In genomic region chr22:38973289-38974169, GRCh38 we compare ENCODE assay signal across 8 cellular contexts. TPM values are rescaled to one million over a fixed set of nuclear protein-coding genes. Genes with fewer than 3 reads are reported as not detected.
DNase-seq lines count a peak whose midpoint lies in the region; ATAC-seq and TF ChIP-seq lines count a peak whose summit lies in the region.

No MANE protein-coding gene starts in this region.

- no peaks in the 10 kb centered on the region for H3K36me3 Mint-ChIP-seq in activated T-cell treated with anti-CD3 and anti-CD28 coated beads, Interleukin-2, amount 50 U/mL, for 4 hours (ENCODE audit: insufficient read depth)
- H3K36me3 Mint-ChIP-seq in glutamatergic neuron (ENCODE audit: unreplicated experiment), result peaks cover 4% of the 10 kb centered on the region

- no peak overlapping the region for H3K27ac Mint-ChIP-seq in glutamatergic neuron (ENCODE audit: unreplicated experiment)

- no peaks in the 10 kb centered on the region for H3K9me3 Mint-ChIP-seq in activated T-cell treated with anti-CD3 and anti-CD28 coated beads, Interleukin-2, amount 50 U/mL, for 4 hours
- peaks cover 6% of the 10 kb centered on the region for H3K9me3 Mint-ChIP-seq in glutamatergic neuron (ENCODE audit: unreplicated experiment)

- peak; percentile 9 for DNase-seq in NCI-H345 (lab: John Stamatoyannopoulos, UW)
- no peak for DNase-seq in NCI-H345 treated with DMSO at 0.1 percent for 48 hours (lab: John Stamatoyannopoulos, UW; ENCODE audit: unreplicated experiment)
- DNase-seq in NCI-H748 (lab: John Stamatoyannopoulos, UW; ENCODE audit: unreplicated experiment), result peak; percentile 37
- peak; percentile 53 for DNase-seq in activated T-cell treated with anti-CD3 and anti-CD28 coated beads, Interleukin-2, amount 50 U/mL, for 4 hours
- DNase-seq in glutamatergic neuron, result peak; percentile 69
- DNase-seq in stimulated activated CD4-positive, alpha-beta T cell treated with anti-CD3 and anti-CD28 coated beads, Interleukin-1b, Interleukin-23, amount 100 ng/mL, for 24 hours (ENCODE audit: low read depth in 4 of 4, low spot score in 1 of 4), result peak in 3 of 4 experiments; percentile 23 to 40 (median 38)
- DNase-seq in putamen (ENCODE audit: low spot score), result no peak

- peak; percentile 80 to 85 for ATAC-seq in activated T-cell treated with anti-CD3 and anti-CD28 coated beads, Interleukin-2, amount 50 U/mL, for 4 hours
- no peak for ATAC-seq in GM19467 (IDR thresholded peaks at IDR 0.05; ENCODE audit: unreplicated experiment)

- H3K4me3 Mint-ChIP-seq in activated T-cell treated with anti-CD3 and anti-CD28 coated beads, Interleukin-2, amount 50 U/mL, for 4 hours, result no peak overlapping the region
- no peak overlapping the region for H3K4me3 Mint-ChIP-seq in glutamatergic neuron (ENCODE audit: unreplicated experiment)

- peaks cover 4% of the 10 kb centered on the region for H3K27me3 Mint-ChIP-seq in activated T-cell treated with anti-CD3 and anti-CD28 coated beads, Interleukin-2, amount 50 U/mL, for 4 hours (ENCODE audit: low read depth)
- H3K27me3 Mint-ChIP-seq in glutamatergic neuron (ENCODE audit: unreplicated experiment), result peaks cover 14% of the 10 kb centered on the region

- peak; percentile 91 for TF ChIP-seq CTCF in glutamatergic neuron (IDR thresholded peaks at IDR 0.05; ENCODE audit: partially characterized antibody, unreplicated experiment)

- peaks cover 1% of the 10 kb centered on the region for H3K4me1 Mint-ChIP-seq in activated T-cell treated with anti-CD3 and anti-CD28 coated beads, Interleukin-2, amount 50 U/mL, for 4 hours (ENCODE audit: low read depth)
- H3K4me1 Mint-ChIP-seq in glutamatergic neuron (ENCODE audit: low read depth, unreplicated experiment), result no peaks in the 10 kb centered on the region

RNA-seq across cellular contexts. Expression of gene APOBEC3B, which starts 8.6 kb away (rescaled TPM):
- 1 to 10 TPM; 1.1 to 2.1 (median 1.2) TPM for total RNA-seq in activated T-cell treated with anti-CD3 and anti-CD28 coated beads, Interleukin-2, amount 50 U/mL, for 4 hours
- not detected for total RNA-seq in glutamatergic neuron (ENCODE audit: unreplicated experiment)

RNA-seq across cellular contexts. Expression of gene APOBEC3A, which starts 16.1 kb away (rescaled TPM):
- under 1 TPM in 1 of 3 donors, not detected in 2; 0.13 TPM for total RNA-seq in activated T-cell treated with anti-CD3 and anti-CD28 coated beads, Interleukin-2, amount 50 U/mL, for 4 hours
- not detected for total RNA-seq in glutamatergic neuron (ENCODE audit: unreplicated experiment)

RNA-seq across cellular contexts. Expression of gene APOBEC3C, which starts 40.5 kb away (rescaled TPM):
- 10 to 100 TPM; 33.6 to 53.7 (median 51.2) TPM for total RNA-seq in activated T-cell treated with anti-CD3 and anti-CD28 coated beads, Interleukin-2, amount 50 U/mL, for 4 hours
- 0.71 TPM for total RNA-seq in glutamatergic neuron (ENCODE audit: unreplicated experiment)

RNA-seq across cellular contexts. Expression of gene APOBEC3D, which starts 47.4 kb away (rescaled TPM):
- 10 to 100 TPM; 14.3 to 19.4 (median 18.3) TPM for total RNA-seq in activated T-cell treated with anti-CD3 and anti-CD28 coated beads, Interleukin-2, amount 50 U/mL, for 4 hours
- 0.64 TPM for total RNA-seq in glutamatergic neuron (ENCODE audit: unreplicated experiment)

Comparison
In these comparisons a context has a peak if more than half of its experiments do, and no peak if none do; other contexts are left out.
1. DNase-seq: peak in NCI-H345 (single experiment), NCI-H748 (single experiment), activated T-cell treated with anti-CD3 and anti-CD28 coated beads, Interleukin-2, amount 50 U/mL, for 4 hours (single experiment), glutamatergic neuron (single experiment) and stimulated activated CD4-positive, alpha-beta T cell treated with anti-CD3 and anti-CD28 coated beads, Interleukin-1b, Interleukin-23, amount 100 ng/mL, for 24 hours (3 of 4); none in NCI-H345 treated with DMSO at 0.1 percent for 48 hours (single experiment) and putamen (single experiment).
2. RNA of gene APOBEC3C, which starts 40.5 kb away (total RNA-seq): 33.6 to 53.7 TPM in activated T-cell treated with anti-CD3 and anti-CD28 coated beads, Interleukin-2, amount 50 U/mL, for 4 hours; 0.71 TPM in glutamatergic neuron (single experiment); every median in the first group is over 10 times any median in the second.